In the genomic region with DNA sequence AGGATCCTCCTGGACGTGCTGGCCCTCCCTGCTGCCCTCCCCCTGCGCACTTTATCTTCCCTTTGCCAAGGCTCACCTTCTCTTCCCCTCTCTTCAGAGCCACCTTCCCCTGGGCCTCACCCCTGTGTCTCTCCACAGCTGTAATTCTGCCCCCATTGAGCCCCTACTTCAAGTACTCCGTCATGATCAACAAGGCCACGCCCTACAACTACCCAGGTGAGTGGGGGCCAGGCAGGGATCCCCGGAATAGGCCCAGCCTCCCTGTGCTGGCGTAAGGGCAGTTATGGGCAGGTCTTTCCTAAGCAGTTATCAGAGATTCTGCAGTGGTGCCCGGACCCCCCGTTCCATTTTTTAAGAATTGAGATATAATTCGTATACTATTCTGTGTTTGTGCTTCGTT, we compare ENCODE assay signal across 1 cellular context.
TF ChIP-seq lines count a peak whose summit lies in the region.

No MANE protein-coding gene starts in this region.

TF ChIP-seq in SK-N-SH, 30 proteins besides CTCF, POLR2A, EP300 and RAD21:
- TF ChIP-seq, protein P1, sequence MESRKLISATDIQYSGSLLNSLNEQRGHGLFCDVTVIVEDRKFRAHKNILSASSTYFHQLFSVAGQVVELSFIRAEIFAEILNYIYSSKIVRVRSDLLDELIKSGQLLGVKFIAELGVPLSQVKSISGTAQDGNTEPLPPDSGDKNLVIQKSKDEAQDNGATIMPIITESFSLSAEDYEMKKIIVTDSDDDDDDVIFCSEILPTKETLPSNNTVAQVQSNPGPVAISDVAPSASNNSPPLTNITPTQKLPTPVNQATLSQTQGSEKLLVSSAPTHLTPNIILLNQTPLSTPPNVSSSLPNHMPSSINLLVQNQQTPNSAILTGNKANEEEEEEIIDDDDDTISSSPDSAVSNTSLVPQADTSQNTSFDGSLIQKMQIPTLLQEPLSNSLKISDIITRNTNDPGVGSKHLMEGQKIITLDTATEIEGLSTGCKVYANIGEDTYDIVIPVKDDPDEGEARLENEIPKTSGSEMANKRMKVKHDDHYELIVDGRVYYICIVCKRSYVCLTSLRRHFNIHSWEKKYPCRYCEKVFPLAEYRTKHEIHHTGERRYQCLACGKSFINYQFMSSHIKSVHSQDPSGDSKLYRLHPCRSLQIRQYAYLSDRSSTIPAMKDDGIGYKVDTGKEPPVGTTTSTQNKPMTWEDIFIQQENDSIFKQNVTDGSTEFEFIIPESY (IDR thresholded peaks at IDR 0.05; ENCODE audit: borderline replicate concordance, low read depth) = no peak
- no peak for TF ChIP-seq POLR2AphosphoS5 (IDR thresholded peaks at IDR 0.05; ENCODE audit: low read depth, low read length)
- no peak for TF ChIP-seq ELF1 (IDR thresholded peaks at IDR 0.05)
- TF ChIP-seq FOSL2 (IDR thresholded peaks at IDR 0.05; ENCODE audit: borderline replicate concordance, low read depth) = no peak
- no peak for TF ChIP-seq TEAD4 (IDR thresholded peaks at IDR 0.05; ENCODE audit: borderline replicate concordance, insufficient read depth)
- no peak for TF ChIP-seq JUND (IDR thresholded peaks at IDR 0.05)
- no peak for TF ChIP-seq FOXJ3 (CRISPR knock-in tag; IDR thresholded peaks at IDR 0.05)
- TF ChIP-seq SMC3 (IDR thresholded peaks at IDR 0.05; ENCODE audit: low read depth, low read length) = no peak
- TF ChIP-seq, protein P2, sequence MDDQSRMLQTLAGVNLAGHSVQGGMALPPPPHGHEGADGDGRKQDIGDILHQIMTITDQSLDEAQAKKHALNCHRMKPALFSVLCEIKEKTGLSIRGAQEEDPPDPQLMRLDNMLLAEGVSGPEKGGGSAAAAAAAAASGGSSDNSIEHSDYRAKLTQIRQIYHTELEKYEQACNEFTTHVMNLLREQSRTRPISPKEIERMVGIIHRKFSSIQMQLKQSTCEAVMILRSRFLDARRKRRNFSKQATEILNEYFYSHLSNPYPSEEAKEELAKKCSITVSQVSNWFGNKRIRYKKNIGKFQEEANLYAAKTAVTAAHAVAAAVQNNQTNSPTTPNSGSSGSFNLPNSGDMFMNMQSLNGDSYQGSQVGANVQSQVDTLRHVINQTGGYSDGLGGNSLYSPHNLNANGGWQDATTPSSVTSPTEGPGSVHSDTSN (IDR thresholded peaks at IDR 0.05) = no peak
- no peak for TF ChIP-seq TCF12 (IDR thresholded peaks at IDR 0.05)
- TF ChIP-seq, protein P3, sequence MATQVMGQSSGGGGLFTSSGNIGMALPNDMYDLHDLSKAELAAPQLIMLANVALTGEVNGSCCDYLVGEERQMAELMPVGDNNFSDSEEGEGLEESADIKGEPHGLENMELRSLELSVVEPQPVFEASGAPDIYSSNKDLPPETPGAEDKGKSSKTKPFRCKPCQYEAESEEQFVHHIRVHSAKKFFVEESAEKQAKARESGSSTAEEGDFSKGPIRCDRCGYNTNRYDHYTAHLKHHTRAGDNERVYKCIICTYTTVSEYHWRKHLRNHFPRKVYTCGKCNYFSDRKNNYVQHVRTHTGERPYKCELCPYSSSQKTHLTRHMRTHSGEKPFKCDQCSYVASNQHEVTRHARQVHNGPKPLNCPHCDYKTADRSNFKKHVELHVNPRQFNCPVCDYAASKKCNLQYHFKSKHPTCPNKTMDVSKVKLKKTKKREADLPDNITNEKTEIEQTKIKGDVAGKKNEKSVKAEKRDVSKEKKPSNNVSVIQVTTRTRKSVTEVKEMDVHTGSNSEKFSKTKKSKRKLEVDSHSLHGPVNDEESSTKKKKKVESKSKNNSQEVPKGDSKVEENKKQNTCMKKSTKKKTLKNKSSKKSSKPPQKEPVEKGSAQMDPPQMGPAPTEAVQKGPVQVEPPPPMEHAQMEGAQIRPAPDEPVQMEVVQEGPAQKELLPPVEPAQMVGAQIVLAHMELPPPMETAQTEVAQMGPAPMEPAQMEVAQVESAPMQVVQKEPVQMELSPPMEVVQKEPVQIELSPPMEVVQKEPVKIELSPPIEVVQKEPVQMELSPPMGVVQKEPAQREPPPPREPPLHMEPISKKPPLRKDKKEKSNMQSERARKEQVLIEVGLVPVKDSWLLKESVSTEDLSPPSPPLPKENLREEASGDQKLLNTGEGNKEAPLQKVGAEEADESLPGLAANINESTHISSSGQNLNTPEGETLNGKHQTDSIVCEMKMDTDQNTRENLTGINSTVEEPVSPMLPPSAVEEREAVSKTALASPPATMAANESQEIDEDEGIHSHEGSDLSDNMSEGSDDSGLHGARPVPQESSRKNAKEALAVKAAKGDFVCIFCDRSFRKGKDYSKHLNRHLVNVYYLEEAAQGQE (IDR thresholded peaks at IDR 0.05; ENCODE audit: low read depth, low read length) = no peak
- TF ChIP-seq MXI1 (IDR thresholded peaks at IDR 0.05; ENCODE audit: low read depth, low read length) = no peak
- no peak for TF ChIP-seq RXRA (IDR thresholded peaks at IDR 0.05; ENCODE audit: borderline replicate concordance, low read depth)
- TF ChIP-seq GABPA (IDR thresholded peaks at IDR 0.05; ENCODE audit: low read depth) = no peak
- no peak for TF ChIP-seq SIN3A (IDR thresholded peaks at IDR 0.05; ENCODE audit: borderline replicate concordance, low read depth, low read length)
- no peak for TF ChIP-seq YY1 (IDR thresholded peaks at IDR 0.05; ENCODE audit: low read depth)
